20 cellular contexts compared by ENCODE assay signal in genomic region chr5:145510769-145511168, GRCh38.
"Had no signal": no experiment of that assay in that cellular context is flagged by ENCODE, and none has a peak within 500 bp of the region (broad histone marks: within the 10 kb centered on the region; RNA-seq: fewer than 3 reads in every experiment).

No MANE protein-coding gene starts in this region.

- FAIRE-seq: kidney had no signal

- H3K27me3 ChIP-seq: colonic mucosa, esophagus squamous epithelium, gastroesophageal sphincter, suprapubic skin, tibial artery, upper lobe of left lung, uterus had no signal

- H3K4me3 ChIP-seq: colonic mucosa, esophagus squamous epithelium, gastroesophageal sphincter, left ventricle myocardium inferior, lower lobe of right lung, smooth muscle cell, suprapubic skin, tibial artery, upper lobe of left lung, uterus had no signal

- H3K36me3 ChIP-seq: colonic mucosa, esophagus squamous epithelium, left ventricle myocardium inferior, lower lobe of right lung, suprapubic skin, tibial artery, upper lobe of left lung, uterus had no signal

- DNase-seq: colonic mucosa; dermis blood vessel endothelial cell; esophagus squamous epithelium; glutamatergic neuron; immature natural killer cell; kidney; left cardiac atrium; left ventricle myocardium inferior; lower lobe of right lung; midbrain; nephron progenitor cell; stimulated activated CD4-positive, alpha-beta T cell treated with anti-CD3 and anti-CD28 coated beads, Interleukin-4, amount 100 ng/mL, for 1 hour; stimulated activated CD8-positive, alpha-beta memory T cell treated with anti-CD3 and anti-CD28 coated beads, Interleukin-4, amount 100 ng/mL, for 48 hours; stimulated activated naive CD8-positive, alpha-beta T cell treated with anti-CD3 and anti-CD28 coated beads, Interleukin-15, Interleukin-2, amounts not matched to agents 100 U/mL and 50 U/mL, for 24 hours; tibial artery; upper lobe of left lung had no signal

- H3K4me1 ChIP-seq: colonic mucosa, esophagus squamous epithelium, gastroesophageal sphincter, lower lobe of right lung, uterus had no signal

- H3K27ac ChIP-seq: colonic mucosa, esophagus squamous epithelium, gastroesophageal sphincter, left ventricle myocardium inferior, lower lobe of right lung, suprapubic skin, upper lobe of left lung, uterus had no signal

- H3K4me2 ChIP-seq: smooth muscle cell had no signal

- H3K9me3 ChIP-seq: colonic mucosa, esophagus squamous epithelium, gastroesophageal sphincter, left ventricle myocardium inferior, lower lobe of right lung, suprapubic skin, tibial artery, upper lobe of left lung, uterus had no signal
